Comparison of ENCODE assay signal across 14 cellular contexts in genomic region chr1:45507893-45508292, GRCh38. TPM values are rescaled to one million over a fixed set of nuclear protein-coding genes. Genes with fewer than 3 reads are reported as not detected.
DNase-seq lines count a peak whose midpoint lies in the region; TF ChIP-seq lines count a peak whose summit lies in the region.
"Had no signal": no experiment of that assay in that cellular context is flagged by ENCODE, and none has a peak within 500 bp of the region (broad histone marks: within the 10 kb centered on the region; RNA-seq: fewer than 3 reads in every experiment).

No MANE protein-coding gene starts in this region.

- DNase-seq in MCF 10A (ENCODE audit: unreplicated experiment): no peak
- DNase-seq in breast epithelium (ENCODE audit: low spot score in 2 of 2): no peak
- DNase-seq in PC-9: no peak
- DNase-seq in endothelial cell (ENCODE audit: low spot score): no peak
- no peak for DNase-seq in substantia nigra (lab: John Stamatoyannopoulos, UW)
- DNase-seq in NCI-H748 (lab: John Stamatoyannopoulos, UW; ENCODE audit: unreplicated experiment): no peak
- DNase-seq in ureter (ENCODE audit: low spot score): no peak
- no peak for DNase-seq in Caco-2
- DNase-seq: activated CD4-positive, CD25-positive, alpha-beta regulatory T cell treated with anti-CD3 and anti-CD28 coated beads, Interleukin-2, amount 50 U/mL, for 72 hours; hypothalamus; NCI-H2029; NCI-H524 treated with DMSO at 0.1 percent for 48 hours had no signal

- BruUV-seq in MCF 10A (replicated peaks; lab: Mats Ljungman, UMichigan) (TSS peak; percentile 7), PC-9 (replicated peaks; lab: Mats Ljungman, UMichigan) (TSS peak; percentile 1), Caco-2 (replicated peaks; lab: Mats Ljungman, UMichigan) (no TSS peak)

- TF ChIP-seq CTCF in MCF 10A (IDR thresholded peaks at IDR 0.05; ENCODE audit: unreplicated experiment) (no peak), breast epithelium (IDR thresholded peaks at IDR 0.05) (no peak), PC-9 (conservative IDR thresholded peaks at IDR 0.05) (no peak), endothelial cell (IDR thresholded peaks at IDR 0.05; ENCODE audit: unreplicated experiment) (no peak), Caco-2 (IDR thresholded peaks at IDR 0.05; ENCODE audit: insufficient read depth in 1 of 2, low read depth in 1 of 2, low read length in 1 of 2, severe bottlenecking in 1 of 2, unreplicated experiment in 1 of 2) (no peak)

- H3K27me3 Mint-ChIP-seq in MCF 10A (ENCODE audit: insufficient read depth, unreplicated experiment): no peaks in the 10 kb centered on the region
- peaks cover 4% of the 10 kb centered on the region for H3K27me3 Mint-ChIP-seq in endothelial cell (ENCODE audit: unreplicated experiment)
- H3K27me3 Mint-ChIP-seq in Caco-2 (ENCODE audit: insufficient read depth, unreplicated experiment): no peaks in the 10 kb centered on the region

- no peaks in the 10 kb centered on the region for H3K9me2 ChIP-seq in PC-9 (ENCODE audit: insufficient read depth)

- no peak overlapping the region for H3K27ac ChIP-seq in breast epithelium
- peak overlapping the region; percentile 31; the same call in 1 of the 2 replicates for H3K27ac ChIP-seq in PC-9
- H3K27ac ChIP-seq in substantia nigra (ENCODE audit: low read depth, low read length, poor library complexity, severe bottlenecking): peak overlapping the region; percentile 74
- H3K27ac ChIP-seq: GM23248 had no signal

- H3K4me1 Mint-ChIP-seq in MCF 10A (ENCODE audit: insufficient read depth, unreplicated experiment) (no peaks in the 10 kb centered on the region), endothelial cell (ENCODE audit: unreplicated experiment) (no peaks in the 10 kb centered on the region), Caco-2 (ENCODE audit: low read depth, unreplicated experiment) (peaks cover 4% of the 10 kb centered on the region)

- H3K27me3 ChIP-seq in breast epithelium (no peaks in the 10 kb centered on the region), PC-9 (ENCODE audit: insufficient read depth, low read depth) (no peaks in the 10 kb centered on the region), Caco-2 (replicated peaks; ENCODE audit: control insufficient read depth, insufficient read depth, low read length) (no peaks in the 10 kb centered on the region)

- intact Hi-C loops in MCF 10A (cut with micrococcal nuclease): no loop called here
- intact Hi-C loops in breast epithelium (cut with DNase I; ENCODE audit: low total_unique reads): loop anchor here (10.0 kb wide), 1 partner anchor 57 kb away; no protein-coding TSS in a partner anchor
- intact Hi-C loops in PC-9 (cut with micrococcal nuclease; ENCODE audit: unreplicated experiment): loop anchor here (10.0 kb wide), 1 partner anchor 297 kb away; the partner anchor contains the start of gene MAST2
- intact Hi-C loops in Caco-2 (cut with micrococcal nuclease; ENCODE audit: unreplicated experiment): no loop called here

- H2AFZ ChIP-seq in PC-9: no peak overlapping the region
- H2AFZ ChIP-seq: GM23248 had no signal

- POLR2A ChIA-PET in MCF 10A (lab: Yijun Ruan, JAX): interaction anchor here (0.9 to 3.4 kb wide), 8 partner anchors 8 to 522 kb away, joined by 3 to 20 read pairs (median 4); partner anchors contain the start of genes AKR1A1, CCDC163, EIF2B3 and MMACHC
- POLR2A ChIA-PET in PC-9 (lab: Charles Lee; ENCODE audit: unreplicated experiment): interaction anchor here (0.6 kb wide), 1 partner anchor 385 kb away, joined by 5 read pairs; no protein-coding TSS in a partner anchor
- POLR2A ChIA-PET in Caco-2 (lab: Charles Lee): interaction anchor here (0.5 kb wide), 1 partner anchor 204 kb away, joined by 5 read pairs; no protein-coding TSS in a partner anchor

- H3K27ac Mint-ChIP-seq in MCF 10A (ENCODE audit: low read depth, unreplicated experiment) (peak overlapping the region; percentile 2), endothelial cell (ENCODE audit: unreplicated experiment) (peak overlapping the region; percentile 16), Caco-2 (ENCODE audit: unreplicated experiment) (no peak overlapping the region)

- H3K4me2 ChIP-seq in PC-9: no peak overlapping the region

- H3K9me3 ChIP-seq in breast epithelium (no peaks in the 10 kb centered on the region), PC-9 (ENCODE audit: insufficient read depth, low read depth) (no peaks in the 10 kb centered on the region), Caco-2 (no peaks in the 10 kb centered on the region)
- H3K9me3 ChIP-seq: thoracic aorta had no signal

- TF ChIP-seq POLR2A in breast epithelium (IDR thresholded peaks at IDR 0.05): no peak

- no peak overlapping the region for H3K4me3 ChIP-seq in breast epithelium
- H3K4me3 ChIP-seq in PC-9: no peak overlapping the region
- no peak overlapping the region for H3K4me3 ChIP-seq in Caco-2 (ENCODE audit: low read depth, low read length)
- H3K4me3 ChIP-seq: GM23248, thoracic aorta had no signal

- H3K36me3 ChIP-seq in breast epithelium (no peaks in the 10 kb centered on the region), PC-9 (ENCODE audit: low read depth) (peaks cover 20% of the 10 kb centered on the region), Caco-2 (ENCODE audit: control insufficient read depth, insufficient read depth, low read length) (no peaks in the 10 kb centered on the region; the same call in 1 of the 2 replicates)

- CTCF ChIA-PET in MCF 10A (lab: Yijun Ruan, JAX): interaction anchor here (0.6 to 1.7 kb wide), 4 partner anchors 9 to 158 kb away, joined by 3 to 10 read pairs (median 4); no protein-coding TSS in a partner anchor
- CTCF ChIA-PET in PC-9 (lab: Charles Lee): no interaction called here
- CTCF ChIA-PET in Caco-2 (lab: Charles Lee): interaction anchor here (1.5 kb wide), 1 partner anchor 62 kb away, joined by 3 read pairs; no protein-coding TSS in a partner anchor

- no peaks in the 10 kb centered on the region for H3K9me3 Mint-ChIP-seq in MCF 10A (ENCODE audit: unreplicated experiment)
- no peaks in the 10 kb centered on the region for H3K9me3 Mint-ChIP-seq in endothelial cell (ENCODE audit: unreplicated experiment)
- H3K9me3 Mint-ChIP-seq in Caco-2 (ENCODE audit: unreplicated experiment): no peaks in the 10 kb centered on the region

- H3K4me3 Mint-ChIP-seq in MCF 10A (ENCODE audit: unreplicated experiment): no peak overlapping the region
- H3K4me3 Mint-ChIP-seq in endothelial cell (ENCODE audit: unreplicated experiment): no peak overlapping the region
- no peak overlapping the region for H3K4me3 Mint-ChIP-seq in Caco-2 (ENCODE audit: unreplicated experiment)

- peaks cover 45% of the 10 kb centered on the region for H4K20me1 ChIP-seq in PC-9 (ENCODE audit: insufficient read depth)

- peaks cover 76% of the 10 kb centered on the region for H3F3A ChIP-seq in PC-9 (ENCODE audit: insufficient read depth, low read depth)

- H3K79me2 ChIP-seq in PC-9 (ENCODE audit: low read depth): peaks cover 7% of the 10 kb centered on the region; the same call in 1 of the 2 replicates

- H3K4me1 ChIP-seq in breast epithelium (no peaks in the 10 kb centered on the region), PC-9 (replicated peaks; ENCODE audit: insufficient read depth) (no peaks in the 10 kb centered on the region), Caco-2 (peaks cover 7% of the 10 kb centered on the region)

- H3K36me3 Mint-ChIP-seq in MCF 10A (ENCODE audit: insufficient read depth, unreplicated experiment): peaks cover 54% of the 10 kb centered on the region
- peaks cover 19% of the 10 kb centered on the region for H3K36me3 Mint-ChIP-seq in endothelial cell (ENCODE audit: low read depth, unreplicated experiment)
- peaks cover 61% of the 10 kb centered on the region for H3K36me3 Mint-ChIP-seq in Caco-2 (ENCODE audit: insufficient read depth, unreplicated experiment)

RNA-seq across cellular contexts. Expression of gene MMACHC, which starts 7.8 kb away (rescaled TPM):
- 12.4 and 14.8 TPM in 2 replicates for total RNA-seq in MCF 10A (2022)
- total RNA-seq in breast epithelium: 1 to 10 TPM; 2.1 to 5.1 (median 3.6) TPM
- total RNA-seq in PC-9 (2021): 3.0 and 7.3 TPM in 2 replicates
- total RNA-seq in endothelial cell (ENCODE audit: unreplicated experiment): 5.8 TPM
- total RNA-seq in ureter: 9.7 TPM
- 5.0 and 6.7 TPM in 2 replicates for total RNA-seq in Caco-2 (2022)

RNA-seq across cellular contexts. Expression of gene CCDC163, which starts 8.0 kb away (rescaled TPM):
- total RNA-seq in MCF 10A (2022) (9.4 and 9.5 TPM in 2 replicates), breast epithelium (1 to 10 TPM in 2 of 3 donors, under 1 TPM in 1; 0.64 to 1.6 (median 1.3) TPM), PC-9 (2021) (4.2 and 4.4 TPM in 2 replicates), endothelial cell (ENCODE audit: unreplicated experiment) (4.8 TPM), ureter (3.2 TPM), Caco-2 (2022) (2.8 and 3.0 TPM in 2 replicates)

RNA-seq across cellular contexts. Expression of gene PRDX1, which starts 13.8 kb away (rescaled TPM):
- total RNA-seq in MCF 10A (2022) (207 and 242 TPM in 2 replicates), breast epithelium (100 to 1,000 TPM; 178 to 313 (median 308) TPM), PC-9 (2021) (1,455 and 1,838 TPM in 2 replicates), endothelial cell (ENCODE audit: unreplicated experiment) (325 TPM), ureter (351 TPM), Caco-2 (2022) (637 and 684 TPM in 2 replicates)

RNA-seq across cellular contexts. Expression of gene TESK2, which starts 16.9 kb away (rescaled TPM):
- 0.71 and 1.4 TPM in 2 replicates for total RNA-seq in MCF 10A (2022)
- 10 to 100 TPM in 2 of 3 donors, 1 to 10 TPM in 1; 6.2 to 19.2 (median 11.1) TPM for total RNA-seq in breast epithelium
- total RNA-seq in PC-9 (2021): 13.8 and 17.5 TPM in 2 replicates
- 8.0 TPM for total RNA-seq in endothelial cell (ENCODE audit: unreplicated experiment)
- 12.3 TPM for total RNA-seq in ureter
- total RNA-seq in Caco-2 (2022): 11.9 and 14.7 TPM in 2 replicates

RNA-seq across cellular contexts. Expression of gene AKR1A1, which starts 42.7 kb away (rescaled TPM):
- total RNA-seq in MCF 10A (2022): 108 and 142 TPM in 2 replicates
- 10 to 100 TPM; 85.5 to 96.0 (median 89.4) TPM for total RNA-seq in breast epithelium
- 202 and 277 TPM in 2 replicates for total RNA-seq in PC-9 (2021)
- total RNA-seq in endothelial cell (ENCODE audit: unreplicated experiment): 125 TPM
- 120 TPM for total RNA-seq in ureter
- total RNA-seq in Caco-2 (2022): 119 and 129 TPM in 2 replicates

Comparison
In these comparisons a context has a peak if more than half of its experiments do, and no peak if none do; other contexts are left out.
1. intact Hi-C loops: an anchor here in breast epithelium (10.0 kb wide) and PC-9 (10.0 kb wide); none called in MCF 10A and Caco-2.
2. H3K27ac ChIP-seq: peak in PC-9 (single experiment) and substantia nigra (single experiment); none in breast epithelium (0 of 2).